ENCODE assay signal across 2 cellular contexts in the genomic region with DNA sequence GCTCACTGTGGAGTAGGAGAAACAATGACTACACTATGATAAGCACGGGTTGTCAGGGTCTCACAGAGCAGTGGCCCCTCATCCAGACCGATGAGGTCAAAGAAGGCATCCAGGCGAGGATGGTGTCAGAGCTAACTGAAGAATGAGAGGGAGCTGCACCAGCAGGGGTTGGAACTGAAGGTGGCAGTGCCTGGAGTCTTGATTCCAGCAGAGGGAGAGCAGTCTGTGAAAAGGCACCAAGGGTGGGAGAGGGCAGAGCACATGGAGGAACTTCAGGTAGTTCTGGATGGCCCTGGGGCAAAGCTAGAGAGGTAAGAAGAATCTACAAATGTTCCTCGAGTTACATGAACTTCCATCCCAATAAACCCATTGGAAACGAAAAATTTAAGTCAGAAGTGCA.
TF ChIP-seq lines count a peak whose summit lies in the region.

No MANE protein-coding gene starts in this region.

TF ChIP-seq in GM23338, 12 proteins besides CTCF, POLR2A, EP300 and RAD21:
- TF ChIP-seq REST (IDR thresholded peaks at IDR 0.05; ENCODE audit: unreplicated experiment), result no peak
- no peak for TF ChIP-seq JUNB (IDR thresholded peaks at IDR 0.05; ENCODE audit: unreplicated experiment)
- no peak for TF ChIP-seq STAT1 (IDR thresholded peaks at IDR 0.05; ENCODE audit: unreplicated experiment)
- TF ChIP-seq EZH2phosphoT487 (IDR thresholded peaks at IDR 0.05; ENCODE audit: unreplicated experiment), result no peak
- TF ChIP-seq CREB1 (CRISPR knock-in tag; IDR thresholded peaks at IDR 0.05; ENCODE audit: low read depth), result no peak
- TF ChIP-seq ZNF114 (CRISPR knock-in tag; IDR thresholded peaks at IDR 0.05), result no peak
- no peak for TF ChIP-seq ETS1 (IDR thresholded peaks at IDR 0.05)
- TF ChIP-seq NANOG (IDR thresholded peaks at IDR 0.05; ENCODE audit: borderline replicate concordance), result no peak
- no peak for TF ChIP-seq EZH2 (IDR thresholded peaks at IDR 0.05; ENCODE audit: low read depth, unreplicated experiment)

TF ChIP-seq in K562, 482 proteins besides CTCF, POLR2A, EP300 and RAD21:
- TF ChIP-seq SLC30A9 (CRISPR knock-in tag; IDR thresholded peaks at IDR 0.05) (no peak), MTA3 (IDR thresholded peaks at IDR 0.05; ENCODE audit: borderline replicate concordance) (no peak), SNRNP70 (optimal IDR thresholded peaks at IDR 0.05; ENCODE audit: low read depth, low read length) (no peak), ATF2 (CRISPR knock-in tag; IDR thresholded peaks at IDR 0.05) (no peak), ZNF436 (CRISPR knock-in tag; IDR thresholded peaks at IDR 0.05) (no peak), NFIC (IDR thresholded peaks at IDR 0.05) (no peak), ZNF445 (CRISPR knock-in tag; IDR thresholded peaks at IDR 0.05; ENCODE audit: low read depth) (no peak), CREM (IDR thresholded peaks at IDR 0.05; ENCODE audit: low read depth) (no peak), HMGN3 (IDR thresholded peaks at IDR 0.05; ENCODE audit: borderline replicate concordance, extremely low read depth, insufficient read length, low read depth, low read length) (no peak), RBM22 (IDR thresholded peaks at IDR 0.05; ENCODE audit: low read depth, low read length, poor library complexity, severe bottlenecking) (no peak), NCOR1 (IDR thresholded peaks at IDR 0.05) (no peak), ZNF764 (CRISPR knock-in tag; IDR thresholded peaks at IDR 0.05; ENCODE audit: low read depth) (no peak)
- TF ChIP-seq, protein P1, sequence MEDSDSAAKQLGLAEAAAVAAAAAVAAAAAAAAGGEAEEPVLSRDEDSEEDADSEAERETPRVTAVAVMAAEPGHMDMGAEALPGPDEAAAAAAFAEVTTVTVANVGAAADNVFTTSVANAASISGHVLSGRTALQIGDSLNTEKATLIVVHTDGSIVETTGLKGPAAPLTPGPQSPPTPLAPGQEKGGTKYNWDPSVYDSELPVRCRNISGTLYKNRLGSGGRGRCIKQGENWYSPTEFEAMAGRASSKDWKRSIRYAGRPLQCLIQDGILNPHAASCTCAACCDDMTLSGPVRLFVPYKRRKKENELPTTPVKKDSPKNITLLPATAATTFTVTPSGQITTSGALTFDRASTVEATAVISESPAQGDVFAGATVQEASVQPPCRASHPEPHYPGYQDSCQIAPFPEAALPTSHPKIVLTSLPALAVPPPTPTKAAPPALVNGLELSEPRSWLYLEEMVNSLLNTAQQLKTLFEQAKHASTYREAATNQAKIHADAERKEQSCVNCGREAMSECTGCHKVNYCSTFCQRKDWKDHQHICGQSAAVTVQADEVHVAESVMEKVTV (CRISPR knock-in tag; IDR thresholded peaks at IDR 0.05), result no peak
- TF ChIP-seq, protein P2, sequence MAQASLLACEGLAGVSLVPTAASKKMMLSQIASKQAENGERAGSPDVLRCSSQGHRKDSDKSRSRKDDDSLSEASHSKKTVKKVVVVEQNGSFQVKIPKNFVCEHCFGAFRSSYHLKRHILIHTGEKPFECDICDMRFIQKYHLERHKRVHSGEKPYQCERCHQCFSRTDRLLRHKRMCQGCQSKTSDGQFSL (CRISPR knock-in tag; IDR thresholded peaks at IDR 0.05), result no peak
- TF ChIP-seq, protein P2 (tag; IDR thresholded peaks at IDR 0.05), result no peak
- TF ChIP-seq, protein P3, sequence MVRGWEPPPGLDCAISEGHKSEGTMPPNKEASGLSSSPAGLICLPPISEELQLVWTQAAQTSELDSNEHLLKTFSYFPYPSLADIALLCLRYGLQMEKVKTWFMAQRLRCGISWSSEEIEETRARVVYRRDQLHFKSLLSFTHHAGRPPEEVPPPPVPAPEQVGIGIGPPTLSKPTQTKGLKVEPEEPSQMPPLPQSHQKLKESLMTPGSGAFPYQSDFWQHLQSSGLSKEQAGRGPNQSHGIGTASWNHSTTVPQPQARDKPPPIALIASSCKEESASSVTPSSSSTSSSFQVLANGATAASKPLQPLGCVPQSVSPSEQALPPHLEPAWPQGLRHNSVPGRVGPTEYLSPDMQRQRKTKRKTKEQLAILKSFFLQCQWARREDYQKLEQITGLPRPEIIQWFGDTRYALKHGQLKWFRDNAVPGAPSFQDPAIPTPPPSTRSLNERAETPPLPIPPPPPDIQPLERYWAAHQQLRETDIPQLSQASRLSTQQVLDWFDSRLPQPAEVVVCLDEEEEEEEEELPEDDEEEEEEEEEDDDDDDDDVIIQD (CRISPR knock-in tag; IDR thresholded peaks at IDR 0.05), result no peak
